Comparison of ENCODE assay signal across 19 cellular contexts in the genomic region with DNA sequence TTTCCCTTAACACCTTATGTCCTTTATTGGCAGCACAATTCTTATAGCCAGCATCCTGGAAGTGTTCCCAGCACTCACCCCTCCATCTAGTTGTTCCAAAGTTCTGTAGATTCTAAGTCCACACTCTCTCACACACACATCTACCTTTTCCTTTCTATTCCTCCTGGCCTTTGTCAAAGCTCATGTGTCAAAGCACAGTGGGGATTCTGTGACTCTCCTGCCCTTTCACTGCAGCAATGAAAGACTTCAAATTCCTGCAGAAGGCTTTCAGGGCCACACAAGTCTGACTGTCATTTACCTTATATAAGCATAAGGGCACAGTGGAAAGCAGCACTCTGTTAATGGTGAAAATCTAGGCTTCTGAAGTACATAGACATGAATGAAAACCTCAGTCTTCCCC. TPM values are rescaled to one million over a fixed set of nuclear protein-coding genes. Genes with fewer than 3 reads are reported as not detected.
"Had no signal": no experiment of that assay in that cellular context is flagged by ENCODE, and none has a peak within 500 bp of the region (broad histone marks: within the 10 kb centered on the region; RNA-seq: fewer than 3 reads in every experiment).

No MANE protein-coding gene starts in this region.

- H3K27ac ChIP-seq: Peyer's patch, RWPE1 had no signal

- DNase-seq: activated CD4-positive, alpha-beta T cell treated with anti-CD3 and anti-CD28 coated beads for 4 hours; activated CD8-positive, alpha-beta memory T cell treated with anti-CD3 and anti-CD28 coated beads, Interleukin-2, amount 50 U/mL, for 4 hours; activated CD8-positive, alpha-beta T cell treated with anti-CD3 and anti-CD28 coated beads for 36 hours; activated gamma-delta T cell treated with Interleukin-2 at 50 U/mL for 16 hours; activated naive CD4-positive, alpha-beta T cell treated with anti-CD3 and anti-CD28 coated beads, Interleukin-2, amount 10 ng/mL, durations not matched to agents 7 days and 5 days; activated naive CD8-positive, alpha-beta T cell treated with anti-CD3 and anti-CD28 coated beads for 36 hours; activated T-cell treated with anti-CD3 and anti-CD28 coated beads, Interleukin-2, amount 50 U/mL, for 72 hours; aorta; Kasumi-1; KBM-7; NCI-H1105 treated with DMSO at 0.1 percent for 48 hours; NCI-H1436 treated with DMSO at 0.1 percent for 48 hours; NCI-H187; NCI-H2081 treated with DMSO at 0.1 percent for 48 hours; NCI-H524; Peyer's patch; SHP77 treated with DMSO at 0.1 percent for 48 hours had no signal

- H3K4me1 ChIP-seq: Peyer's patch had no signal

- H3K27me3 ChIP-seq: Peyer's patch had no signal

- H3K36me3 ChIP-seq: Peyer's patch had no signal

- H3K4me3 ChIP-seq: Peyer's patch had no signal

- H3K9me3 ChIP-seq: Peyer's patch had no signal

RNA-seq across cellular contexts. Expression of a gene that starts 22.2 kb away (rescaled TPM):
- total RNA-seq: activated CD8-positive, alpha-beta T cell treated with anti-CD3 and anti-CD28 coated beads for 36 hours; activated naive CD8-positive, alpha-beta T cell treated with anti-CD3 and anti-CD28 coated beads for 36 hours; activated T-cell treated with anti-CD3 and anti-CD28 coated beads, Interleukin-2, amount 50 U/mL, for 72 hours; activated T-helper 2 cell treated with anti-CD3 and anti-CD28 coated beads, Interferon-gamma antibody, Interleukin-2, Interleukin-4, amounts not matched to agents 10 μg/mL and 5 μg/mL and 100 μg/mL, durations not matched to agents 14 hours and 24 hours and 36 hours had no signal
